18 cellular contexts compared by ENCODE assay signal in genomic region chr17:19904412-19904811, GRCh38. TPM values are rescaled to one million over a fixed set of nuclear protein-coding genes. Genes with fewer than 3 reads are reported as not detected.
DNase-seq lines count a peak whose midpoint lies in the region; ATAC-seq and TF ChIP-seq lines count a peak whose summit lies in the region.
"Had no signal": no experiment of that assay in that cellular context is flagged by ENCODE, and none has a peak within 500 bp of the region (broad histone marks: within the 10 kb centered on the region; RNA-seq: fewer than 3 reads in every experiment).

No MANE protein-coding gene starts in this region.

- TF ChIP-seq CTCF in fibroblast of the aortic adventitia (IDR thresholded peaks at IDR 0.05; ENCODE audit: insufficient read depth, low read length) (no peak), osteoblast (IDR thresholded peaks at IDR 0.05; ENCODE audit: extremely low read depth, low read depth, low read length) (no peak), tibial nerve (IDR thresholded peaks at IDR 0.05) (no peak)

- no peak overlapping the region for H2AFZ ChIP-seq in osteoblast (ENCODE audit: low read length)

- ATAC-seq in GM18519 (IDR thresholded peaks at IDR 0.05; ENCODE audit: low FRiP score, unreplicated experiment), result no peak
- ATAC-seq: activated CD8-positive, alpha-beta memory T cell treated with anti-CD3 and anti-CD28 coated beads, Interleukin-2, amount 10 ng/mL, durations not matched to agents 7 days and 5 days; natural killer cell treated with Interleukin-12 subunit alpha and Interleukin-12 subunit beta and Interleukin-15 and Interleukin-18, amount 100 ng/mL, for 72 hours; stimulated activated memory B cell treated with anti-CD40 and anti-IgM and Interleukin-4, amounts not matched to agents 10 μg/mL and 1 μg/mL and 100 μg/mL, for 72 hours had no signal

- no peaks in the 10 kb centered on the region for H3K79me2 ChIP-seq in osteoblast (ENCODE audit: insufficient read depth, low read length)

- H3K9me3 ChIP-seq in adipocyte (ENCODE audit: control insufficient read depth, low read length) (no peaks in the 10 kb centered on the region), osteoblast (ENCODE audit: low read depth, low read length) (no peaks in the 10 kb centered on the region), tibial nerve (no peaks in the 10 kb centered on the region)
- H3K9me3 ChIP-seq: MG63, sigmoid colon, transverse colon had no signal

- peak overlapping the region; percentile 72 for H3K9ac ChIP-seq in adipocyte (ENCODE audit: low read length)

- peaks cover 27% of the 10 kb centered on the region for H3K4me1 ChIP-seq in adipocyte (ENCODE audit: control insufficient read depth, insufficient read depth, low read length)
- H3K4me1 ChIP-seq in osteoblast (ENCODE audit: insufficient read depth, low read length), result peaks cover 24% of the 10 kb centered on the region
- H3K4me1 ChIP-seq in tibial nerve, result peaks cover 0 to 3% (median 0%) of the 10 kb centered on the region in 4 donors

- no peak for TF ChIP-seq EP300 in tibial nerve (IDR thresholded peaks at IDR 0.05)

- H3K27me3 ChIP-seq in adipocyte (replicated peaks; ENCODE audit: control insufficient read depth, insufficient read depth, low read length) (no peaks in the 10 kb centered on the region), osteoblast (ENCODE audit: insufficient read depth, low read length) (no peaks in the 10 kb centered on the region), tibial nerve (no peaks in the 10 kb centered on the region)
- H3K27me3 ChIP-seq: MG63, sigmoid colon, transverse colon had no signal

- H3K4me2 ChIP-seq in osteoblast (ENCODE audit: insufficient read depth, low read length), result peak overlapping the region; percentile 26

- no peak for TF ChIP-seq POLR2A in tibial nerve (IDR thresholded peaks at IDR 0.05)

- DNase-seq in EH (ENCODE audit: low read depth) (peak; percentile 34), adipocyte (ENCODE audit: low read depth) (peak; percentile 42), fibroblast of the aortic adventitia (ENCODE audit: low read depth) (peak; percentile 53), osteoblast (ENCODE audit: insufficient read length, low spot score, missing footprints) (peak; percentile 70), CD1c-positive myeloid dendritic cell (ENCODE audit: extremely low spot score) (no peak), tibial nerve (ENCODE audit: low spot score in 2 of 2) (no peak), hippocampal formation (lab: John Stamatoyannopoulos, UW) (no peak)
- DNase-seq: activated CD4-positive, alpha-beta T cell treated with anti-CD3 and anti-CD28 coated beads for 4 hours; activated CD8-positive, alpha-beta memory T cell treated with anti-CD3 and anti-CD28 coated beads, Interleukin-2, amount 10 ng/mL, durations not matched to agents 7 days and 5 days; COR-L47; MG63; NCI-H1436; NCI-H69; sigmoid colon had no signal

- H3K36me3 ChIP-seq in adipocyte (ENCODE audit: control insufficient read depth, insufficient read depth, low read length, severe bottlenecking) (peaks cover 60% of the 10 kb centered on the region), osteoblast (ENCODE audit: insufficient read depth, low read length) (peaks cover 28% of the 10 kb centered on the region), tibial nerve (peaks cover 0 to 94% (median 22%) of the 10 kb centered on the region in 3 donors)

- peak overlapping the region; percentile 67 for H3K4me3 ChIP-seq in adipocyte (ENCODE audit: low read length)
- no peak overlapping the region for H3K4me3 ChIP-seq in fibroblast of the aortic adventitia (ENCODE audit: low read depth, low read length)
- H3K4me3 ChIP-seq in osteoblast (ENCODE audit: insufficient read depth, low read length), result no peak overlapping the region
- H3K4me3 ChIP-seq in tibial nerve, result no peak overlapping the region
- H3K4me3 ChIP-seq: MG63, sigmoid colon, transverse colon had no signal

- no peaks in the 10 kb centered on the region for H4K20me1 ChIP-seq in osteoblast (ENCODE audit: insufficient read depth, low read length)

- H3K27ac ChIP-seq in osteoblast (ENCODE audit: low read depth, low read length) (peak overlapping the region; percentile 57), tibial nerve (peak overlapping the region in 1 of 4 donors; percentile 13)
- H3K27ac ChIP-seq: transverse colon had no signal

RNA-seq across cellular contexts. Expression of gene ULK2, which starts 36.7 kb away (rescaled TPM):
- total RNA-seq in fibroblast of the aortic adventitia (ENCODE audit: low replicate concordance) (20.4 and 22.1 TPM in 2 replicates), osteoblast (27.5 and 37.1 TPM in 2 replicates), tibial nerve (10 to 100 TPM; 31.6 to 54.8 (median 45.9) TPM)

Comparison
In these comparisons a context has a peak if more than half of its experiments do, and no peak if none do; other contexts are left out.
1. DNase-seq: peak in EH (single experiment), adipocyte (single experiment), fibroblast of the aortic adventitia (single experiment) and osteoblast (single experiment); none in CD1c-positive myeloid dendritic cell (single experiment), tibial nerve (0 of 2) and hippocampal formation (0 of 2).